4 cellular contexts compared by ENCODE assay signal in the genomic region with DNA sequence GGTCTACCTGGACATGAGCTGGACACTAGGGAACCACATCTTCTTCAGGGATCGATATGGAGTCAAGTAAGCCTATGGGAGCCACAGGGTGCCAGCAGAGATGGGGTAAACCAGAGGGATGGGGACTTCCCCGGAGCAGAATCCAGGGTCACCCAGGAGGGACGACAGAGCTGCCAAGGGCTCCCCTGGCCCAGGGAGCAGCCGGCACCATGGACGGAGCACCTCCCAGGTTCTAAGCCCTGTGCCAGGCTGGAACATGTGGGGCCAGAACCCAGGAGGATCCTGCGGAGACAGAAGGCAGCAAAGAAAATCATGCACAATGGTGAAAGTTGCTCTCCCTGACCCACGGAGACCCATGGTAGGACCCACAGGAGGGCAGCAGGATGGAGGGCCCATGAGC.
"Had no signal": no experiment of that assay in that cellular context is flagged by ENCODE, and none has a peak within 500 bp of the region (broad histone marks: within the 10 kb centered on the region; RNA-seq: fewer than 3 reads in every experiment).

No MANE protein-coding gene starts in this region.

- H3K9me3 Mint-ChIP-seq: GM23338 had no signal

- H3K27ac Mint-ChIP-seq: GM23338, H9 had no signal

- H3K4me3 ChIP-seq: GM23338 had no signal

- H3K4me3 Mint-ChIP-seq: GM23338, H9 had no signal

- ATAC-seq: GM23338 had no signal

- DNase-seq: H9, HCEC 1CT, IMR-90 had no signal

- H3K4me1 Mint-ChIP-seq: GM23338, H9 had no signal
